1 cellular context compared by ENCODE assay signal in genomic region chr2:151067658-151068369, GRCh38.
TF ChIP-seq lines count a peak whose summit lies in the region.

No MANE protein-coding gene starts in this region.

TF ChIP-seq in H1, 55 proteins besides CTCF, POLR2A, EP300 and RAD21 (continued from another document):
- TF ChIP-seq, protein P1, sequence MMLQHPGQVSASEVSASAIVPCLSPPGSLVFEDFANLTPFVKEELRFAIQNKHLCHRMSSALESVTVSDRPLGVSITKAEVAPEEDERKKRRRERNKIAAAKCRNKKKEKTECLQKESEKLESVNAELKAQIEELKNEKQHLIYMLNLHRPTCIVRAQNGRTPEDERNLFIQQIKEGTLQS (IDR thresholded peaks at IDR 0.05; ENCODE audit: insufficient read depth, low read depth, low read length): no peak
- TF ChIP-seq CTBP2 (IDR thresholded peaks at IDR 0.05; ENCODE audit: borderline replicate concordance, insufficient read depth, insufficient read length, low read length) (no peak), HDAC2 (IDR thresholded peaks at IDR 0.05; ENCODE audit: borderline replicate concordance in 1 of 2, low read depth in 2 of 2, low read length in 2 of 2) (no peak), RFX5 (IDR thresholded peaks at IDR 0.05; ENCODE audit: borderline replicate concordance, low read depth, low read length) (no peak), TBP (IDR thresholded peaks at IDR 0.05; ENCODE audit: low read depth, low read length) (no peak), ASH2L (IDR thresholded peaks at IDR 0.05; ENCODE audit: low read length) (no peak), USF2 (IDR thresholded peaks at IDR 0.05; ENCODE audit: low read length) (no peak), PHF8 (conservative IDR thresholded peaks at IDR 0.05; ENCODE audit: low read depth, low read length) (no peak), TAF1 (IDR thresholded peaks at IDR 0.05; ENCODE audit: low read depth, low read length) (no peak), CHD1 (IDR thresholded peaks at IDR 0.05; ENCODE audit: low read depth, low read length) (no peak), NRF1 (IDR thresholded peaks at IDR 0.05; ENCODE audit: low read depth, low read length) (no peak), TCF12 (IDR thresholded peaks at IDR 0.05; ENCODE audit: low read depth, low read length) (no peak)
